In genomic region chr2:82735336-82735735, GRCh38 we compare ENCODE assay signal across 28 cellular contexts.
"Had no signal": no experiment of that assay in that cellular context is flagged by ENCODE, and none has a peak within 500 bp of the region (broad histone marks: within the 10 kb centered on the region; RNA-seq: fewer than 3 reads in every experiment).

No MANE protein-coding gene starts in this region.

- H3K36me3 Mint-ChIP-seq: activated CD8-positive, alpha-beta memory T cell treated with anti-CD3 and anti-CD28 coated beads, Interleukin-2, amount 10 ng/mL, durations not matched to agents 7 days and 5 days; activated naive CD8-positive, alpha-beta T cell; T-cell had no signal

- ATAC-seq: activated CD8-positive, alpha-beta memory T cell treated with anti-CD3 and anti-CD28 coated beads, Interleukin-2, amount 10 ng/mL, durations not matched to agents 7 days and 5 days; Panc1; Right ventricle myocardium inferior; T-cell had no signal

- H3K4me1 Mint-ChIP-seq: activated B cell treated with CpG ODN at 0.5 μM for 24 hours; activated CD4-positive, alpha-beta T cell treated with anti-CD3 and anti-CD28 coated beads, Interleukin-2, amount 10 ng/mL, durations not matched to agents 24 days and 14 days; activated CD8-positive, alpha-beta memory T cell treated with anti-CD3 and anti-CD28 coated beads, Interleukin-2, amount 10 ng/mL, durations not matched to agents 7 days and 5 days; T-cell had no signal

- H3K27me3 Mint-ChIP-seq: activated B cell treated with CpG ODN at 0.5 μM for 24 hours; activated CD4-positive, alpha-beta T cell treated with anti-CD3 and anti-CD28 coated beads, Interleukin-2, amount 10 ng/mL, durations not matched to agents 24 days and 14 days; activated CD8-positive, alpha-beta memory T cell treated with anti-CD3 and anti-CD28 coated beads, Interleukin-2, amount 10 ng/mL, durations not matched to agents 7 days and 5 days; activated naive CD8-positive, alpha-beta T cell; activated T-cell treated with anti-CD3 and anti-CD28 coated beads, Interleukin-2, amount 50 U/mL, for 24 hours; T-cell had no signal

- H3K4me3 Mint-ChIP-seq: activated B cell treated with CpG ODN at 0.5 μM for 24 hours; activated CD4-positive, alpha-beta T cell treated with anti-CD3 and anti-CD28 coated beads, Interleukin-2, amount 10 ng/mL, durations not matched to agents 24 days and 14 days; activated CD8-positive, alpha-beta memory T cell treated with anti-CD3 and anti-CD28 coated beads, Interleukin-2, amount 10 ng/mL, durations not matched to agents 7 days and 5 days; activated naive CD8-positive, alpha-beta T cell; activated T-cell treated with anti-CD3 and anti-CD28 coated beads, Interleukin-2, amount 50 U/mL, for 24 hours; activated T-helper 1 cell treated with anti-CD3 and anti-CD28 coated beads, Interleukin-12 subunit alpha, Interleukin-12 subunit beta, Interleukin-2, Interleukin-4 antibody, amounts not matched to agents 30 ng/mL and 10 ng/mL and 1 ng/mL, durations not matched to agents 14 hours and 24 hours and 36 hours; T-cell had no signal

- H3K27ac Mint-ChIP-seq: activated B cell treated with CpG ODN at 0.5 μM for 24 hours; activated CD4-positive, alpha-beta T cell treated with anti-CD3 and anti-CD28 coated beads, Interleukin-2, amount 10 ng/mL, durations not matched to agents 24 days and 14 days; activated CD8-positive, alpha-beta memory T cell treated with anti-CD3 and anti-CD28 coated beads, Interleukin-2, amount 10 ng/mL, durations not matched to agents 7 days and 5 days; activated naive CD8-positive, alpha-beta T cell; activated T-cell treated with anti-CD3 and anti-CD28 coated beads, Interleukin-2, amount 50 U/mL, for 24 hours; activated T-helper 1 cell treated with anti-CD3 and anti-CD28 coated beads, Interleukin-12 subunit alpha, Interleukin-12 subunit beta, Interleukin-2, Interleukin-4 antibody, amounts not matched to agents 30 ng/mL and 10 ng/mL and 1 ng/mL, durations not matched to agents 14 hours and 24 hours and 36 hours; T-cell had no signal

- DNase-seq: activated B cell treated with CpG ODN at 0.5 μM for 24 hours; activated CD4-positive, alpha-beta T cell treated with anti-CD3 and anti-CD28 coated beads for 1 hour; activated CD4-positive, alpha-beta T cell treated with anti-CD3 and anti-CD28 coated beads, Interleukin-2, amount 10 ng/mL, durations not matched to agents 24 days and 14 days; activated CD4-positive, alpha-beta T cell treated with anti-CD3 and anti-CD28 coated beads, Interleukin-2, amount 50 U/mL, for 48 hours; activated CD8-positive, alpha-beta memory T cell treated with anti-CD3 and anti-CD28 coated beads, Interleukin-2, amount 10 ng/mL, durations not matched to agents 7 days and 5 days; activated effector memory CD4-positive, alpha-beta T cell treated with Interleukin-2 at 50 U/mL for 16 hours; activated naive CD4-positive, alpha-beta T cell; activated T-cell treated with anti-CD3 and anti-CD28 coated beads, Interleukin-2, amount 50 U/mL, for 24 hours; adrenal gland; anterior cingulate cortex; caudate nucleus; MM.1S; NCI-H1105; NCI-H1436; NCI-H1694 treated with DMSO at 0.1 percent for 48 hours; NCI-H2081; NCI-H446; NCI-H526 treated with DMSO at 0.1 percent for 48 hours; NK-92 treated with Interleukin-12 subunit alpha and Interleukin-12 subunit beta, amount 100 ng/mL, for 24 hours; OCI-M1; RPMI8226; T-cell; T-helper 2 cell; T1000 had no signal
